ENCODE assay signal across 1 cellular context in genomic region chr7:2115739-2116065, GRCh38.
TF ChIP-seq lines count a peak whose summit lies in the region.

No MANE protein-coding gene starts in this region.

TF ChIP-seq in HepG2, 621 proteins besides CTCF, POLR2A, EP300 and RAD21 (continued from another document):
- TF ChIP-seq SNAPC4 (CRISPR knock-in tag; IDR thresholded peaks at IDR 0.05) (no peak), ZBTB43 (CRISPR knock-in tag; conservative IDR thresholded peaks at IDR 0.05) (no peak), NFKB2 (CRISPR knock-in tag; IDR thresholded peaks at IDR 0.05; ENCODE audit: borderline replicate concordance) (no peak), RFX1 (IDR thresholded peaks at IDR 0.05) (no peak), SAFB2 (CRISPR knock-in tag; IDR thresholded peaks at IDR 0.05; ENCODE audit: borderline replicate concordance, low read depth) (no peak), ZNF264 (CRISPR knock-in tag; IDR thresholded peaks at IDR 0.05) (no peak), AGO2 (optimal IDR thresholded peaks at IDR 0.05; ENCODE audit: low read depth, low read length) (peak; percentile 5), ZNF335 (CRISPR knock-in tag; IDR thresholded peaks at IDR 0.05) (no peak)
